33 cellular contexts compared by ENCODE assay signal in genomic region chr6:144895313-144895712, GRCh38.
"Had no signal": no experiment of that assay in that cellular context is flagged by ENCODE, and none has a peak within 500 bp of the region (broad histone marks: within the 10 kb centered on the region; RNA-seq: fewer than 3 reads in every experiment).

No MANE protein-coding gene starts in this region.

- ATAC-seq: activated CD8-positive, alpha-beta memory T cell treated with anti-CD3 and anti-CD28 coated beads, Interleukin-2, amount 10 ng/mL, durations not matched to agents 7 days and 5 days; activated naive CD8-positive, alpha-beta T cell treated with anti-CD3 and anti-CD28 coated beads, Interleukin-2, amount 50 U/mL, for 24 hours; Right ventricle myocardium inferior had no signal

- H3K36me3 Mint-ChIP-seq: activated CD8-positive, alpha-beta memory T cell treated with anti-CD3 and anti-CD28 coated beads, Interleukin-2, amount 10 ng/mL, durations not matched to agents 7 days and 5 days; activated naive CD4-positive, alpha-beta T cell treated with anti-CD3 and anti-CD28 coated beads, Interleukin-2, amount 10 ng/mL, durations not matched to agents 7 days and 5 days; activated naive CD8-positive, alpha-beta T cell; brain had no signal

- H3K9me3 Mint-ChIP-seq: activated B cell treated with CpG ODN at 0.5 μM for 24 hours; activated CD4-positive, alpha-beta memory T cell treated with anti-CD3 and anti-CD28 coated beads, Interleukin-2, amount 10 ng/mL, durations not matched to agents 7 days and 5 days; activated naive CD4-positive, alpha-beta T cell treated with anti-CD3 and anti-CD28 coated beads, Interleukin-2, amount 10 ng/mL, durations not matched to agents 7 days and 5 days; activated naive CD8-positive, alpha-beta T cell treated with anti-CD3 and anti-CD28 coated beads, Interleukin-2, amount 50 U/mL, for 24 hours had no signal

- DNase-seq: activated B cell treated with CpG ODN at 0.5 μM for 24 hours; activated CD4-positive, alpha-beta memory T cell treated with anti-CD3 and anti-CD28 coated beads, Interleukin-2, amount 10 ng/mL, durations not matched to agents 7 days and 5 days; activated CD4-positive, alpha-beta T cell treated with anti-CD3 and anti-CD28 coated beads for 48 hours; activated CD4-positive, CD25-positive, alpha-beta regulatory T cell treated with anti-CD3 and anti-CD28 coated beads, Interleukin-2, amount 50 U/mL, for 72 hours; activated CD8-positive, alpha-beta memory T cell treated with anti-CD3 and anti-CD28 coated beads for 24 hours; activated CD8-positive, alpha-beta memory T cell treated with anti-CD3 and anti-CD28 coated beads, Interleukin-2, amount 10 ng/mL, durations not matched to agents 7 days and 5 days; activated CD8-positive, alpha-beta memory T cell treated with anti-CD3 and anti-CD28 coated beads, Interleukin-2, amount 50 U/mL, for 48 hours; activated effector memory CD4-positive, alpha-beta T cell treated with Interleukin-2 at 50 U/mL for 16 hours; activated naive CD4-positive, alpha-beta T cell treated with anti-CD3 and anti-CD28 coated beads, Interleukin-2, amount 10 ng/mL, durations not matched to agents 7 days and 5 days; activated naive CD8-positive, alpha-beta T cell treated with anti-CD3 and anti-CD28 coated beads, Interleukin-2, amount 50 U/mL, for 24 hours; activated T-cell treated with anti-CD3 and anti-CD28 coated beads, Interleukin-2, amount 50 U/mL, for 48 hours; anterior cingulate cortex; caudate nucleus; cerebellar nuclear complex; Karpas-422; NCI-H1105; NCI-H1417 treated with DMSO at 0.1 percent for 48 hours; NCI-H1694 treated with DMSO at 0.1 percent for 48 hours; NCI-H2029; NCI-H2171; NCI-H510A; NCI-H526; NK-92 treated with Interleukin-12 subunit alpha and Interleukin-12 subunit beta, amount 100 ng/mL, for 24 hours; SIG-M5; SW 1271; T-helper 1 cell; T-helper 2 cell; T-helper 9 cell had no signal

- H3K27me3 Mint-ChIP-seq: activated B cell treated with CpG ODN at 0.5 μM for 24 hours; activated CD8-positive, alpha-beta memory T cell treated with anti-CD3 and anti-CD28 coated beads, Interleukin-2, amount 10 ng/mL, durations not matched to agents 7 days and 5 days; activated naive CD8-positive, alpha-beta T cell; activated naive CD8-positive, alpha-beta T cell treated with anti-CD3 and anti-CD28 coated beads, Interleukin-2, amount 50 U/mL, for 24 hours; brain had no signal

- H3K27ac Mint-ChIP-seq: activated B cell treated with CpG ODN at 0.5 μM for 24 hours; activated CD4-positive, alpha-beta memory T cell treated with anti-CD3 and anti-CD28 coated beads, Interleukin-2, amount 10 ng/mL, durations not matched to agents 7 days and 5 days; activated CD8-positive, alpha-beta memory T cell treated with anti-CD3 and anti-CD28 coated beads, Interleukin-2, amount 10 ng/mL, durations not matched to agents 7 days and 5 days; activated naive CD4-positive, alpha-beta T cell treated with anti-CD3 and anti-CD28 coated beads, Interleukin-2, amount 10 ng/mL, durations not matched to agents 7 days and 5 days; activated naive CD8-positive, alpha-beta T cell; activated naive CD8-positive, alpha-beta T cell treated with anti-CD3 and anti-CD28 coated beads, Interleukin-2, amount 50 U/mL, for 24 hours; brain had no signal

- H3K4me3 Mint-ChIP-seq: activated B cell treated with CpG ODN at 0.5 μM for 24 hours; activated CD4-positive, alpha-beta memory T cell treated with anti-CD3 and anti-CD28 coated beads, Interleukin-2, amount 10 ng/mL, durations not matched to agents 7 days and 5 days; activated CD8-positive, alpha-beta memory T cell treated with anti-CD3 and anti-CD28 coated beads, Interleukin-2, amount 10 ng/mL, durations not matched to agents 7 days and 5 days; activated naive CD4-positive, alpha-beta T cell treated with anti-CD3 and anti-CD28 coated beads, Interleukin-2, amount 10 ng/mL, durations not matched to agents 7 days and 5 days; activated naive CD8-positive, alpha-beta T cell; activated naive CD8-positive, alpha-beta T cell treated with anti-CD3 and anti-CD28 coated beads, Interleukin-2, amount 50 U/mL, for 24 hours; brain had no signal

- H3K4me1 Mint-ChIP-seq: activated B cell treated with CpG ODN at 0.5 μM for 24 hours; activated CD4-positive, alpha-beta memory T cell treated with anti-CD3 and anti-CD28 coated beads, Interleukin-2, amount 10 ng/mL, durations not matched to agents 7 days and 5 days; activated CD8-positive, alpha-beta memory T cell treated with anti-CD3 and anti-CD28 coated beads, Interleukin-2, amount 10 ng/mL, durations not matched to agents 7 days and 5 days; activated naive CD4-positive, alpha-beta T cell treated with anti-CD3 and anti-CD28 coated beads, Interleukin-2, amount 10 ng/mL, durations not matched to agents 7 days and 5 days had no signal

- H3K27ac ChIP-seq: RWPE1, VCaP had no signal
